In genomic region chr6:43091592-43091991, GRCh38 we compare ENCODE assay signal across 26 cellular contexts. TPM values are rescaled to one million over a fixed set of nuclear protein-coding genes. Genes with fewer than 3 reads are reported as not detected.
DNase-seq lines count a peak whose midpoint lies in the region; ATAC-seq and TF ChIP-seq lines count a peak whose summit lies in the region.
"Had no signal": no experiment of that assay in that cellular context is flagged by ENCODE, and none has a peak within 500 bp of the region (broad histone marks: within the 10 kb centered on the region; RNA-seq: fewer than 3 reads in every experiment).

No MANE protein-coding gene starts in this region.

- no peaks in the 10 kb centered on the region for H3K9me3 ChIP-seq in lower lobe of right lung
- no peaks in the 10 kb centered on the region for H3K9me3 ChIP-seq in CD4-positive, alpha-beta T cell (ENCODE audit: control insufficient read depth, low read length)
- H3K9me3 ChIP-seq in body of pancreas = no peaks in the 10 kb centered on the region
- H3K9me3 ChIP-seq: BLaER1 treated with 17β-estradiol and CSF1 and Interleukin-3, amounts not matched to agents 10 nM and 100 nM; Caco-2; gastrocnemius medialis had no signal

- H3K4me1 ChIP-seq in lower lobe of right lung (peaks cover 72% of the 10 kb centered on the region), body of pancreas (peaks cover 33% of the 10 kb centered on the region)
- H3K4me1 ChIP-seq: gastrocnemius medialis had no signal

- H3K4me3 ChIP-seq in lower lobe of right lung (no peak overlapping the region), body of pancreas (no peak overlapping the region)
- H3K4me3 ChIP-seq: BLaER1 treated with 17β-estradiol and CSF1 and Interleukin-3, amounts not matched to agents 10 nM and 100 nM; gastrocnemius medialis had no signal

- WGBS in body of pancreas, 2 donors = 87 to 89% methylated on average over 6 of the region's 6 CpGs

- H3K27me3 Mint-ChIP-seq in T-helper 2 cell treated with Interferon-gamma antibody and Interleukin-4, amounts not matched to agents 5 μg/mL and 100 μg/mL, for 36 hours (ENCODE audit: low read depth) = peaks cover 6% of the 10 kb centered on the region
- no peaks in the 10 kb centered on the region for H3K27me3 Mint-ChIP-seq in CD4-positive, alpha-beta T cell
- H3K27me3 Mint-ChIP-seq: activated CD4-positive, alpha-beta memory T cell treated with anti-CD3 and anti-CD28 coated beads for 36 hours had no signal

- TF ChIP-seq POLR2A in body of pancreas (IDR thresholded peaks at IDR 0.05) = no peak

- H3K9me3 Mint-ChIP-seq in T-helper 2 cell treated with Interferon-gamma antibody and Interleukin-4, amounts not matched to agents 5 μg/mL and 100 μg/mL, for 36 hours = no peaks in the 10 kb centered on the region
- no peaks in the 10 kb centered on the region for H3K9me3 Mint-ChIP-seq in CD4-positive, alpha-beta T cell
- H3K9me3 Mint-ChIP-seq: activated CD4-positive, alpha-beta memory T cell treated with anti-CD3 and anti-CD28 coated beads for 36 hours; activated naive CD4-positive, alpha-beta T cell treated with anti-CD3 and anti-CD28 coated beads for 36 hours; activated T-helper 1 cell treated with anti-CD3 and anti-CD28 coated beads, Interleukin-12 subunit alpha, Interleukin-12 subunit beta, Interleukin-2, Interleukin-4 antibody, amounts not matched to agents 30 ng/mL and 10 ng/mL and 1 ng/mL, durations not matched to agents 14 hours and 24 hours and 36 hours had no signal

- POLR2A ChIA-PET in CD4-positive, alpha-beta T cell (lab: Charles Lee) = no interaction called here

- H3K27me3 ChIP-seq in lower lobe of right lung (ENCODE audit: low read depth) (no peaks in the 10 kb centered on the region), body of pancreas (no peaks in the 10 kb centered on the region)
- H3K27me3 ChIP-seq in CD4-positive, alpha-beta T cell (ENCODE audit: control insufficient read depth, insufficient read depth, low read length) = no peaks in the 10 kb centered on the region
- H3K27me3 ChIP-seq: BLaER1 treated with 17β-estradiol and CSF1 and Interleukin-3, amounts not matched to agents 10 nM and 100 nM; gastrocnemius medialis had no signal

- ATAC-seq in lower lobe of right lung (no peak), body of pancreas (no peak)
- ATAC-seq in CD4-positive, alpha-beta T cell (ENCODE audit: poor library complexity) = no peak
- ATAC-seq: gastrocnemius medialis; left cardiac atrium; stimulated activated naive CD8-positive, alpha-beta T cell treated with anti-CD3 and anti-CD28 coated beads, Interleukin-15, Interleukin-2, amounts not matched to agents 100 U/mL and 50 U/mL, for 24 hours had no signal

- H3K27ac ChIP-seq in VCaP (peak overlapping the region; percentile 90), lower lobe of right lung (peak overlapping the region; percentile 11), body of pancreas (peak overlapping the region in 1 of 4 donors; percentile 77)
- H3K27ac ChIP-seq in CD4-positive, alpha-beta T cell (ENCODE audit: low read depth, low read length) = no peak overlapping the region
- H3K27ac ChIP-seq: gastrocnemius medialis had no signal

- no peak overlapping the region for H3K27ac Mint-ChIP-seq in T-helper 2 cell treated with Interferon-gamma antibody and Interleukin-4, amounts not matched to agents 5 μg/mL and 100 μg/mL, for 36 hours
- H3K27ac Mint-ChIP-seq in CD4-positive, alpha-beta T cell = no peak overlapping the region
- H3K27ac Mint-ChIP-seq: activated CD4-positive, alpha-beta memory T cell treated with anti-CD3 and anti-CD28 coated beads for 36 hours; activated naive CD4-positive, alpha-beta T cell treated with anti-CD3 and anti-CD28 coated beads for 36 hours; activated T-helper 1 cell treated with anti-CD3 and anti-CD28 coated beads, Interleukin-12 subunit alpha, Interleukin-12 subunit beta, Interleukin-2, Interleukin-4 antibody, amounts not matched to agents 30 ng/mL and 10 ng/mL and 1 ng/mL, durations not matched to agents 14 hours and 24 hours and 36 hours had no signal

- intact Hi-C loops in lower lobe of right lung (cut with DNase I) = no loop called here
- intact Hi-C loops in CD4-positive, alpha-beta T cell (cut with DNase I, micrococcal nuclease) = no loop called here
- intact Hi-C loops in body of pancreas (cut with DNase I) = no loop called here

- H3K4me3 Mint-ChIP-seq in T-helper 2 cell treated with Interferon-gamma antibody and Interleukin-4, amounts not matched to agents 5 μg/mL and 100 μg/mL, for 36 hours = no peak overlapping the region
- H3K4me3 Mint-ChIP-seq in CD4-positive, alpha-beta T cell = no peak overlapping the region
- H3K4me3 Mint-ChIP-seq: activated CD4-positive, alpha-beta memory T cell treated with anti-CD3 and anti-CD28 coated beads for 36 hours; activated naive CD4-positive, alpha-beta T cell treated with anti-CD3 and anti-CD28 coated beads for 36 hours; activated T-helper 1 cell treated with anti-CD3 and anti-CD28 coated beads, Interleukin-12 subunit alpha, Interleukin-12 subunit beta, Interleukin-2, Interleukin-4 antibody, amounts not matched to agents 30 ng/mL and 10 ng/mL and 1 ng/mL, durations not matched to agents 14 hours and 24 hours and 36 hours had no signal

- H3K36me3 Mint-ChIP-seq in T-helper 2 cell treated with Interferon-gamma antibody and Interleukin-4, amounts not matched to agents 5 μg/mL and 100 μg/mL, for 36 hours (ENCODE audit: low read depth) = no peaks in the 10 kb centered on the region
- H3K36me3 Mint-ChIP-seq in CD4-positive, alpha-beta T cell (ENCODE audit: low read depth) = no peaks in the 10 kb centered on the region
- H3K36me3 Mint-ChIP-seq: activated CD4-positive, alpha-beta memory T cell treated with anti-CD3 and anti-CD28 coated beads for 36 hours had no signal

- TF ChIP-seq CTCF in VCaP (conservative IDR thresholded peaks at IDR 0.05) (no peak), lower lobe of right lung (IDR thresholded peaks at IDR 0.05) (no peak), body of pancreas (IDR thresholded peaks at IDR 0.05) (no peak)
- TF ChIP-seq CTCF in CD4-positive, alpha-beta T cell (IDR thresholded peaks at IDR 0.05) = no peak

- no peaks in the 10 kb centered on the region for H3K36me3 ChIP-seq in lower lobe of right lung
- no peaks in the 10 kb centered on the region for H3K36me3 ChIP-seq in body of pancreas (replicated peaks in 1 of 2; ENCODE audit: insufficient read depth in 1 of 2, low read depth in 2 of 2)
- H3K36me3 ChIP-seq: gastrocnemius medialis had no signal

- H3K4me1 Mint-ChIP-seq in T-helper 2 cell treated with Interferon-gamma antibody and Interleukin-4, amounts not matched to agents 5 μg/mL and 100 μg/mL, for 36 hours (ENCODE audit: low read depth) = peaks cover 18% of the 10 kb centered on the region
- peaks cover 24% of the 10 kb centered on the region for H3K4me1 Mint-ChIP-seq in CD4-positive, alpha-beta T cell (ENCODE audit: low read depth)

- CTCF ChIA-PET in CD4-positive, alpha-beta T cell (lab: Charles Lee) = no interaction called here

- DNase-seq in M059J (ENCODE audit: low read depth) = peak; percentile 69
- DNase-seq in lower lobe of right lung = no peak
- DNase-seq in T-helper 2 cell treated with Interferon-gamma antibody and Interleukin-4, amounts not matched to agents 5 μg/mL and 100 μg/mL, for 36 hours (ENCODE audit: low spot score) = no peak
- DNase-seq in CD4-positive, alpha-beta T cell = no peak
- DNase-seq in body of pancreas = no peak
- no peak for DNase-seq in OCI-M2 (lab: John Stamatoyannopoulos, UW; ENCODE audit: unreplicated experiment)
- DNase-seq: activated CD4-positive, alpha-beta memory T cell treated with anti-CD3 and anti-CD28 coated beads for 36 hours; activated CD4-positive, alpha-beta T cell treated with anti-CD3 and anti-CD28 coated beads for 1 hour; activated CD8-positive, alpha-beta memory T cell treated with anti-CD3 and anti-CD28 coated beads, Interleukin-2, amount 50 U/mL, for 4 hours; activated naive CD4-positive, alpha-beta T cell treated with anti-CD3 and anti-CD28 coated beads for 36 hours; Caco-2; gastrocnemius medialis; GF-D8; IMR-90; left cardiac atrium; mesenchymal stem cell; NCI-H1092; NCI-H1694 treated with DMSO at 0.1 percent for 48 hours; NCI-H446; NCI-H748 treated with DMSO at 0.1 percent for 48 hours; RPMI8226; stimulated activated CD4-positive, alpha-beta T cell treated with anti-CD3 and anti-CD28 coated beads, Interleukin-1b, Interleukin-23, amount 100 ng/mL, for 48 hours; stimulated activated naive CD8-positive, alpha-beta T cell treated with anti-CD3 and anti-CD28 coated beads, Interleukin-15, Interleukin-2, amounts not matched to agents 100 U/mL and 50 U/mL, for 24 hours had no signal

RNA-seq across cellular contexts. Expression of gene PTK7, which starts 15.5 kb away (rescaled TPM):
- total RNA-seq in M059J (2014; rRNA removed; shearing (Covaris generic)) = 76.3 and 162 TPM in 2 replicates
- total RNA-seq in lower lobe of right lung (81.0 TPM), body of pancreas (10 to 100 TPM; 26.4 to 28.0 TPM)
- total RNA-seq in CD4-positive, alpha-beta T cell = 1 to 10 TPM; 1.2 to 1.6 TPM

RNA-seq across cellular contexts. Expression of gene KLC4, which starts 32.2 kb away (rescaled TPM):
- 14.7 and 21.1 TPM in 2 replicates for total RNA-seq in M059J (2014; rRNA removed; shearing (Covaris generic))
- total RNA-seq in lower lobe of right lung (45.2 TPM), body of pancreas (10 to 100 TPM; 19.8 to 33.5 TPM)
- 10 to 100 TPM; 39.6 to 40.8 TPM for total RNA-seq in CD4-positive, alpha-beta T cell

RNA-seq across cellular contexts. Expression of gene MRPL2, which starts 32.4 kb away (rescaled TPM):
- total RNA-seq in M059J (2014; rRNA removed; shearing (Covaris generic)) = 43.4 and 55.4 TPM in 2 replicates
- total RNA-seq in lower lobe of right lung (40.1 TPM), body of pancreas (10 to 100 TPM; 13.5 to 15.2 TPM)
- 10 to 100 TPM; 42.8 to 48.0 TPM for total RNA-seq in CD4-positive, alpha-beta T cell

RNA-seq across cellular contexts. Expression of gene CUL7, which starts 37.9 kb away (rescaled TPM):
- 8.3 and 17.7 TPM in 2 replicates for total RNA-seq in M059J (2014; rRNA removed; shearing (Covaris generic))
- total RNA-seq in lower lobe of right lung = 16.1 TPM
- total RNA-seq in CD4-positive, alpha-beta T cell = 1 to 10 TPM; 5.9 to 6.9 TPM
- 10 to 100 TPM; 16.3 to 24.4 TPM for total RNA-seq in body of pancreas

Comparison
In these comparisons a context has a peak if more than half of its experiments do, and no peak if none do; other contexts are left out.
1. RNA of gene PTK7, which starts 15.5 kb away (total RNA-seq): 76.3 to 162 TPM in M059J, 81.0 TPM in lower lobe of right lung (single experiment) and 26.4 to 28.0 TPM in body of pancreas; 1.2 to 1.6 TPM in CD4-positive, alpha-beta T cell; every median in the first group is over 10 times any median in the second.